Comparison of ENCODE assay signal across 16 cellular contexts in genomic region chr1:67404212-67404620, GRCh38. TPM values are rescaled to one million over a fixed set of nuclear protein-coding genes. Genes with fewer than 3 reads are reported as not detected.
DNase-seq lines count a peak whose midpoint lies in the region; ATAC-seq and TF ChIP-seq lines count a peak whose summit lies in the region.
"Had no signal": no experiment of that assay in that cellular context is flagged by ENCODE, and none has a peak within 500 bp of the region (broad histone marks: within the 10 kb centered on the region; RNA-seq: fewer than 3 reads in every experiment).

No MANE protein-coding gene starts in this region.

- no peak for ATAC-seq in GM19351 (IDR thresholded peaks at IDR 0.05; ENCODE audit: unreplicated experiment)
- no peak for ATAC-seq in HG03432 (IDR thresholded peaks at IDR 0.05; ENCODE audit: unreplicated experiment)

- no peaks in the 10 kb centered on the region for H3K27me3 ChIP-seq in mesenchymal stem cell (ENCODE audit: control insufficient read depth in 1 of 2, insufficient read depth in 1 of 2, low read length in 2 of 2)
- H3K27me3 ChIP-seq: ascending aorta, Peyer's patch had no signal

- H3K4me3 Mint-ChIP-seq in activated CD4-positive, alpha-beta memory T cell treated with anti-CD3 and anti-CD28 coated beads, Interleukin-2, amount 10 ng/mL, durations not matched to agents 7 days and 5 days, result no peak overlapping the region
- H3K4me3 Mint-ChIP-seq in activated CD4-positive, alpha-beta memory T cell treated with anti-CD3 and anti-CD28 coated beads for 36 hours, result no peak overlapping the region
- H3K4me3 Mint-ChIP-seq: T-helper 1 cell treated with Interleukin-12 subunit alpha and Interleukin-12 subunit beta and Interleukin-4 antibody, amounts not matched to agents 30 μg/mL and 1 μg/mL, for 36 hours had no signal

- no peaks in the 10 kb centered on the region for H3K9me3 Mint-ChIP-seq in activated CD4-positive, alpha-beta memory T cell treated with anti-CD3 and anti-CD28 coated beads, Interleukin-2, amount 10 ng/mL, durations not matched to agents 7 days and 5 days
- H3K9me3 Mint-ChIP-seq in activated CD4-positive, alpha-beta memory T cell treated with anti-CD3 and anti-CD28 coated beads for 36 hours, result no peaks in the 10 kb centered on the region
- H3K9me3 Mint-ChIP-seq: T-helper 1 cell treated with Interleukin-12 subunit alpha and Interleukin-12 subunit beta and Interleukin-4 antibody, amounts not matched to agents 30 μg/mL and 1 μg/mL, for 36 hours had no signal

- no peak overlapping the region for H2BK5ac ChIP-seq in mesenchymal stem cell (ENCODE audit: low read depth, low read length, poor library complexity, severe bottlenecking)

- H2BK12ac ChIP-seq in mesenchymal stem cell (ENCODE audit: low read length in 2 of 2), result no peak overlapping the region

- intact Hi-C loops in activated CD4-positive, alpha-beta memory T cell treated with anti-CD3 and anti-CD28 coated beads for 36 hours (cut with micrococcal nuclease), result loop anchor here (10.0 kb wide), 1 partner anchor 169 kb away; no protein-coding TSS in a partner anchor

- H3K14ac ChIP-seq in mesenchymal stem cell (ENCODE audit: low read length in 2 of 2), result no peak overlapping the region

- H3K4me1 ChIP-seq in mesenchymal stem cell (ENCODE audit: control insufficient read depth, insufficient read depth, low read depth, low read length), result peaks cover 2% of the 10 kb centered on the region
- H3K4me1 ChIP-seq: Peyer's patch had no signal

- no peak overlapping the region for H2AK5ac ChIP-seq in mesenchymal stem cell (ENCODE audit: low read length, severe bottlenecking)

- no peak overlapping the region for H2BK120ac ChIP-seq in mesenchymal stem cell (ENCODE audit: low read depth, low read length)

- DNase-seq in activated CD4-positive, alpha-beta memory T cell treated with anti-CD3 and anti-CD28 coated beads, Interleukin-2, amount 10 ng/mL, durations not matched to agents 7 days and 5 days, result no peak
- DNase-seq in activated CD4-positive, alpha-beta memory T cell treated with anti-CD3 and anti-CD28 coated beads for 36 hours, result no peak
- DNase-seq in LHCN-M2 (ENCODE audit: low read depth), result peak; percentile 38
- peak; percentile 28 for DNase-seq in astrocyte of the spinal cord (ENCODE audit: low read depth, low spot score)
- peak; percentile 39 for DNase-seq in mesenchymal stem cell
- DNase-seq in cortex of kidney (lab: John Stamatoyannopoulos, UW), result no peak
- DNase-seq: activated CD4-positive, alpha-beta T cell treated with anti-CD3 and anti-CD28 coated beads for 4 hours; islet precursor cell; midbrain; NCI-H1417; Peyer's patch had no signal

- no peak overlapping the region for H2AFZ ChIP-seq in mesenchymal stem cell (ENCODE audit: low read depth, low read length)
- H2AFZ ChIP-seq: parathyroid adenoma had no signal

- no peaks in the 10 kb centered on the region for H3K9me3 ChIP-seq in mesenchymal stem cell (ENCODE audit: control insufficient read depth, low read length)
- H3K9me3 ChIP-seq: ascending aorta, Peyer's patch had no signal

- H3K23ac ChIP-seq in mesenchymal stem cell (ENCODE audit: low read length in 2 of 2), result no peak overlapping the region

- TF ChIP-seq CTCF in astrocyte of the spinal cord (IDR thresholded peaks at IDR 0.05; ENCODE audit: low read depth, low read length), result no peak

- H3K4me3 ChIP-seq in astrocyte of the spinal cord (ENCODE audit: low read depth, low read length), result no peak overlapping the region
- H3K4me3 ChIP-seq in mesenchymal stem cell (ENCODE audit: insufficient read depth in 1 of 2, low read depth in 1 of 2, low read length in 2 of 2), result no peak overlapping the region
- H3K4me3 ChIP-seq: ascending aorta, Peyer's patch had no signal

- in situ Hi-C loops in astrocyte of the spinal cord (cut with HindIII; ENCODE audit: low sequenced_read_pairs), result no loop called here

- CTCF ChIA-PET in activated CD4-positive, alpha-beta memory T cell treated with anti-CD3 and anti-CD28 coated beads, Interleukin-2, amount 10 ng/mL, durations not matched to agents 7 days and 5 days (lab: Charles Lee), result no interaction called here
- CTCF ChIA-PET in activated CD4-positive, alpha-beta memory T cell treated with anti-CD3 and anti-CD28 coated beads for 36 hours (lab: Charles Lee), result no interaction called here

- peak overlapping the region; percentile 59 for H3K27ac Mint-ChIP-seq in activated CD4-positive, alpha-beta memory T cell treated with anti-CD3 and anti-CD28 coated beads, Interleukin-2, amount 10 ng/mL, durations not matched to agents 7 days and 5 days
- H3K27ac Mint-ChIP-seq in activated CD4-positive, alpha-beta memory T cell treated with anti-CD3 and anti-CD28 coated beads for 36 hours, result no peak overlapping the region
- H3K27ac Mint-ChIP-seq: T-helper 1 cell treated with Interleukin-12 subunit alpha and Interleukin-12 subunit beta and Interleukin-4 antibody, amounts not matched to agents 30 μg/mL and 1 μg/mL, for 36 hours had no signal

- peaks cover 25% of the 10 kb centered on the region for H3K36me3 Mint-ChIP-seq in activated CD4-positive, alpha-beta memory T cell treated with anti-CD3 and anti-CD28 coated beads, Interleukin-2, amount 10 ng/mL, durations not matched to agents 7 days and 5 days (ENCODE audit: low read depth)
- H3K36me3 Mint-ChIP-seq in activated CD4-positive, alpha-beta memory T cell treated with anti-CD3 and anti-CD28 coated beads for 36 hours, result peaks cover 15% of the 10 kb centered on the region

- H3K4ac ChIP-seq in mesenchymal stem cell (ENCODE audit: low read depth in 1 of 2, low read length in 2 of 2), result no peak overlapping the region

- 65% methylated on average over 4 of the region's 5 CpGs for WGBS in mesenchymal stem cell

- H3K4me2 ChIP-seq in mesenchymal stem cell (ENCODE audit: low read length, poor library complexity, severe bottlenecking), result no peak overlapping the region

- peaks cover 5 to 28% of the 10 kb centered on the region in 2 experiments for H3K36me3 ChIP-seq in mesenchymal stem cell (ENCODE audit: control insufficient read depth in 1 of 2, insufficient read depth in 2 of 2, low read depth in 1 of 2, low read length in 2 of 2)
- H3K36me3 ChIP-seq: ascending aorta, Peyer's patch had no signal

- H3K27me3 Mint-ChIP-seq in activated CD4-positive, alpha-beta memory T cell treated with anti-CD3 and anti-CD28 coated beads, Interleukin-2, amount 10 ng/mL, durations not matched to agents 7 days and 5 days, result no peaks in the 10 kb centered on the region
- H3K27me3 Mint-ChIP-seq in activated CD4-positive, alpha-beta memory T cell treated with anti-CD3 and anti-CD28 coated beads for 36 hours, result no peaks in the 10 kb centered on the region

- no peak overlapping the region for H3K18ac ChIP-seq in mesenchymal stem cell (ENCODE audit: low read depth in 1 of 2, low read length in 2 of 2)

- peaks cover 7% of the 10 kb centered on the region for H3K4me1 Mint-ChIP-seq in activated CD4-positive, alpha-beta memory T cell treated with anti-CD3 and anti-CD28 coated beads, Interleukin-2, amount 10 ng/mL, durations not matched to agents 7 days and 5 days
- peaks cover 14% of the 10 kb centered on the region for H3K4me1 Mint-ChIP-seq in activated CD4-positive, alpha-beta memory T cell treated with anti-CD3 and anti-CD28 coated beads for 36 hours (ENCODE audit: low read depth)

- POLR2A ChIA-PET in activated CD4-positive, alpha-beta memory T cell treated with anti-CD3 and anti-CD28 coated beads, Interleukin-2, amount 10 ng/mL, durations not matched to agents 7 days and 5 days (lab: Charles Lee), result no interaction called here
- POLR2A ChIA-PET in activated CD4-positive, alpha-beta memory T cell treated with anti-CD3 and anti-CD28 coated beads for 36 hours (lab: Charles Lee), result no interaction called here

- no peak overlapping the region for H3K9ac ChIP-seq in mesenchymal stem cell (ENCODE audit: low read length)
- H3K9ac ChIP-seq: parathyroid adenoma had no signal

- no peak overlapping the region for H4K91ac ChIP-seq in mesenchymal stem cell (ENCODE audit: low read length)

- no peak overlapping the region for H3K27ac ChIP-seq in mesenchymal stem cell (ENCODE audit: low read length, poor library complexity, severe bottlenecking)
- H3K27ac ChIP-seq: ascending aorta, parathyroid adenoma, Peyer's patch had no signal

- H2BK15ac ChIP-seq in mesenchymal stem cell (ENCODE audit: low read depth, poor library complexity, severe bottlenecking), result no peak overlapping the region

- H3K79me1 ChIP-seq in mesenchymal stem cell (replicated peaks; ENCODE audit: low read length, poor library complexity, severe bottlenecking), result peaks cover 6% of the 10 kb centered on the region

- H4K8ac ChIP-seq in mesenchymal stem cell (ENCODE audit: low read length), result no peak overlapping the region

RNA-seq across cellular contexts. Expression of gene SERBP1, which starts 26.0 kb away (rescaled TPM):
- total RNA-seq in activated CD4-positive, alpha-beta memory T cell treated with anti-CD3 and anti-CD28 coated beads, Interleukin-2, amount 10 ng/mL, durations not matched to agents 7 days and 5 days, result 100 to 1,000 TPM; 213 to 219 TPM
- total RNA-seq in activated CD4-positive, alpha-beta memory T cell treated with anti-CD3 and anti-CD28 coated beads for 36 hours, result 100 to 1,000 TPM; 388 to 398 TPM
- 259 and 320 TPM in 2 replicates for total RNA-seq in LHCN-M2 (2014; rRNA removed)
- polyA plus RNA-seq in LHCN-M2 (2012), result 170 TPM
- polyA plus RNA-seq in mesenchymal stem cell (2013, experiment 1 of 2), result 207 TPM
- 206 TPM for polyA plus RNA-seq in mesenchymal stem cell (2013, experiment 2 of 2)

Comparison
In these comparisons a context has a peak if more than half of its experiments do, and no peak if none do; other contexts are left out.
1. DNase-seq: peak in LHCN-M2 (single experiment), astrocyte of the spinal cord (single experiment) and mesenchymal stem cell (single experiment); none in activated CD4-positive, alpha-beta memory T cell treated with anti-CD3 and anti-CD28 coated beads, Interleukin-2, amount 10 ng/mL, durations not matched to agents 7 days and 5 days (single experiment), activated CD4-positive, alpha-beta memory T cell treated with anti-CD3 and anti-CD28 coated beads for 36 hours (single experiment) and cortex of kidney (single experiment).